In genomic region chr9:87594218-87594617, GRCh38 we compare ENCODE assay signal across 18 cellular contexts.
DNase-seq lines count a peak whose midpoint lies in the region; TF ChIP-seq lines count a peak whose summit lies in the region.
"Had no signal": no experiment of that assay in that cellular context is flagged by ENCODE, and none has a peak within 500 bp of the region (broad histone marks: within the 10 kb centered on the region; RNA-seq: fewer than 3 reads in every experiment).

No MANE protein-coding gene starts in this region.

- peak overlapping the region in 4 of 8 donors; percentile 58 to 74 (median 66) for H3K27ac ChIP-seq in spleen
- H3K27ac ChIP-seq: A549, ascending aorta had no signal

- H3K27ac Mint-ChIP-seq in nephron progenitor cell = peak overlapping the region; percentile 66
- H3K27ac Mint-ChIP-seq: T-helper 2 cell treated with Interferon-gamma antibody and Interleukin-4, amounts not matched to agents 5 μg/mL and 100 μg/mL, for 36 hours had no signal

- no peaks in the 10 kb centered on the region for H3K9me3 Mint-ChIP-seq in nephron progenitor cell
- H3K9me3 Mint-ChIP-seq: T-helper 2 cell treated with Interferon-gamma antibody and Interleukin-4, amounts not matched to agents 5 μg/mL and 100 μg/mL, for 36 hours had no signal

- no peaks in the 10 kb centered on the region for H3K27me3 Mint-ChIP-seq in nephron progenitor cell (ENCODE audit: low read depth, poor library complexity)

- H3K4me1 ChIP-seq in spleen = peaks cover 0 to 41% (median 11%) of the 10 kb centered on the region in 6 donors

- 82 to 90% (median 83%) methylated on average over 4 of the region's 4 CpGs for WGBS in spleen, 5 donors

- DNase-seq in AG10803 (ENCODE audit: low read depth) = peak; percentile 40
- peak; percentile 77 for DNase-seq in NCI-H226
- DNase-seq in fibroblast of gingiva (ENCODE audit: low read depth) = peak; percentile 13
- DNase-seq in nephron progenitor cell = no peak
- DNase-seq in T-helper 1 cell = no peak
- DNase-seq in A172 (ENCODE audit: low spot score) = no peak
- DNase-seq in spleen = no peak
- DNase-seq in nucleus accumbens (lab: John Stamatoyannopoulos, UW) = no peak
- DNase-seq: activated CD4-positive, alpha-beta T cell treated with anti-CD3 and anti-CD28 coated beads, Interleukin-2, amount 50 U/mL, for 48 hours; COR-L47; kidney; naive B cell; NCI-H2081 treated with DMSO at 0.1 percent for 48 hours; right cardiac atrium; stimulated activated naive CD4-positive, alpha-beta T cell treated with Interleukin-2 at 50 U/mL for 16 hours had no signal

- no peak for TF ChIP-seq POLR2A in spleen (IDR thresholded peaks at IDR 0.05)

- no peaks in the 10 kb centered on the region for H3K27me3 ChIP-seq in spleen (replicated peaks in 1 of 7)
- H3K27me3 ChIP-seq: ascending aorta had no signal

- intact Hi-C loops in spleen (cut with DNase I; ENCODE audit: low total_unique reads) = no loop called here

- H3K36me3 ChIP-seq in spleen = no peaks in the 10 kb centered on the region
- H3K36me3 ChIP-seq: ascending aorta had no signal

- H3K4me3 ChIP-seq in AG10803 (ENCODE audit: low read length) = no peak overlapping the region
- H3K4me3 ChIP-seq in spleen = no peak overlapping the region
- H3K4me3 ChIP-seq: A549, ascending aorta had no signal

- no peaks in the 10 kb centered on the region for H3K9me3 ChIP-seq in spleen
- H3K9me3 ChIP-seq: A549, ascending aorta had no signal

- no peaks in the 10 kb centered on the region for H3K36me3 Mint-ChIP-seq in nephron progenitor cell (ENCODE audit: low read depth)
- H3K36me3 Mint-ChIP-seq: naive B cell had no signal

- H3K4me3 Mint-ChIP-seq in nephron progenitor cell = no peak overlapping the region
- H3K4me3 Mint-ChIP-seq: naive B cell; T-helper 2 cell treated with Interferon-gamma antibody and Interleukin-4, amounts not matched to agents 5 μg/mL and 100 μg/mL, for 36 hours had no signal

- TF ChIP-seq CTCF in AG10803 (conservative IDR thresholded peaks at IDR 0.05; ENCODE audit: low read length) (no peak), nephron progenitor cell (IDR thresholded peaks at IDR 0.05) (no peak), spleen (IDR thresholded peaks at IDR 0.05 in 8 of 11, conservative IDR thresholded peaks at IDR 0.05 in 3 of 11) (no peak)

- H3K4me1 Mint-ChIP-seq in nephron progenitor cell = peaks cover 75% of the 10 kb centered on the region
- H3K4me1 Mint-ChIP-seq: naive B cell had no signal

Comparison
In these comparisons a context has a peak if more than half of its experiments do, and no peak if none do; other contexts are left out.
1. DNase-seq: peak in AG10803 (single experiment), NCI-H226 (single experiment) and fibroblast of gingiva (single experiment); none in nephron progenitor cell (single experiment), T-helper 1 cell (0 of 5), A172 (single experiment), spleen (single experiment) and nucleus accumbens (0 of 56).